In the genomic region with DNA sequence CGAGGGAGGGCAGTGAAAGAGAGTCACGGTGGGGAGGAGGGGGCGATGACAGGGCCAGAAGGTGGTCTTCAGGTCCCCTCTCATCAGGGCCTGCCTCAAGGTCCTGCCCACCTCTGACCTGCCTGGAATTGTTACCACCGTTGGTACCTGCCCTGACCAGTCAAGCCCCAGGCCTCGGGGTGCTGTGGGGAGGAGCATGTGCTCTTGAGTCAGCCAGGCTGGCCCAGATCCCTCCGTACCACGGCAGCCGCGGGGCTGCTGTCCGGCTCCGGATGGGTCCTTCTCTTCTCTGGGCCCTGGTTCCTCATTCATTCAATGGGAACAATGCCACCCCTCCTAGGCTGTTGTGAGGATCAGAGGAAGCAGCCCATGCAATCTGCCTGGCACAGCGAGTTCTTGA, we compare ENCODE assay signal across 22 cellular contexts. TPM values are rescaled to one million over a fixed set of nuclear protein-coding genes. Genes with fewer than 3 reads are reported as not detected.
DNase-seq lines count a peak whose midpoint lies in the region; ATAC-seq and TF ChIP-seq lines count a peak whose summit lies in the region.
"Had no signal": no experiment of that assay in that cellular context is flagged by ENCODE, and none has a peak within 500 bp of the region (broad histone marks: within the 10 kb centered on the region; RNA-seq: fewer than 3 reads in every experiment).

No MANE protein-coding gene starts in this region.

- DNase-seq in right cardiac atrium (peak in 1 of 3 donors; percentile 33), heart right ventricle (no peak), erythroblast (lab: John Stamatoyannopoulos, UW) (no peak), neural progenitor cell (ENCODE audit: low spot score) (no peak), GM20000 (ENCODE audit: low spot score) (no peak), CD1c-positive myeloid dendritic cell (ENCODE audit: extremely low spot score) (no peak)
- DNase-seq: activated CD4-positive, alpha-beta T cell treated with anti-CD3 and anti-CD28 coated beads for 1 hour; GF-D8; HFFc6; NCI-H1930; NCI-H446 treated with DMSO at 0.1 percent for 48 hours; stimulated activated naive CD4-positive, alpha-beta T cell; T-helper 9 cell; trophoblast cell had no signal

- H3K79me2 ChIP-seq in neural progenitor cell (ENCODE audit: low read depth), result no peaks in the 10 kb centered on the region

- H3K9ac ChIP-seq in neural progenitor cell, result no peak overlapping the region

- no peak overlapping the region for H3K4me3 Mint-ChIP-seq in neural progenitor cell
- H3K4me3 Mint-ChIP-seq: CD14-positive monocyte, HFFc6 had no signal

- 71% methylated on average over 12 of the region's 12 CpGs for WGBS in right cardiac atrium
- 77 to 81% methylated on average over 12 of the region's 12 CpGs for WGBS in heart right ventricle, 2 donors

- H3K4me1 Mint-ChIP-seq in neural progenitor cell, result peaks cover 11% of the 10 kb centered on the region
- H3K4me1 Mint-ChIP-seq: CD14-positive monocyte had no signal

- no peak overlapping the region for H3K4me3 ChIP-seq in right cardiac atrium (ENCODE audit: low read length)
- H3K4me3 ChIP-seq in heart right ventricle, result no peak overlapping the region
- H3K4me3 ChIP-seq in neural progenitor cell, result no peak overlapping the region
- H3K4me3 ChIP-seq: A549, cardiac muscle cell, esophagus muscularis mucosa, right atrium auricular region had no signal

- H3K9me3 Mint-ChIP-seq in neural progenitor cell, result no peaks in the 10 kb centered on the region
- H3K9me3 Mint-ChIP-seq: CD14-positive monocyte, HFFc6 had no signal

- peak; percentile 10 to 12 for ATAC-seq in right cardiac atrium
- no peak for ATAC-seq in heart right ventricle
- ATAC-seq in HG03460 (IDR thresholded peaks at IDR 0.05; ENCODE audit: unreplicated experiment), result no peak
- no peak for ATAC-seq in GM21447 (IDR thresholded peaks at IDR 0.05; ENCODE audit: unreplicated experiment)
- ATAC-seq: A549 had no signal

- peaks cover 4% of the 10 kb centered on the region for H3F3A ChIP-seq in neural progenitor cell (ENCODE audit: low read depth)

- peaks cover 3% of the 10 kb centered on the region for H3K36me3 Mint-ChIP-seq in neural progenitor cell
- H3K36me3 Mint-ChIP-seq: CD14-positive monocyte had no signal

- TF ChIP-seq CTCF in heart right ventricle (IDR thresholded peaks at IDR 0.05), result no peak
- no peak for TF ChIP-seq CTCF in neural progenitor cell (IDR thresholded peaks at IDR 0.05)
- TF ChIP-seq CTCF in GM20000 (IDR thresholded peaks at IDR 0.05; ENCODE audit: extremely low read depth, missing control alignments), result no peak

- H3K36me3 ChIP-seq in heart right ventricle, result no peaks in the 10 kb centered on the region
- H3K36me3 ChIP-seq in neural progenitor cell, result no peaks in the 10 kb centered on the region
- H3K36me3 ChIP-seq: cardiac muscle cell, esophagus muscularis mucosa, right atrium auricular region had no signal

- H3K27me3 Mint-ChIP-seq in neural progenitor cell (ENCODE audit: insufficient read depth, low read depth), result peaks cover 14% of the 10 kb centered on the region

- intact Hi-C loops in right cardiac atrium (cut with DNase I), result no loop called here
- intact Hi-C loops in heart right ventricle (cut with DNase I), result no loop called here

- no peaks in the 10 kb centered on the region for H3K9me3 ChIP-seq in right cardiac atrium (ENCODE audit: control insufficient read depth, low read length)
- no peaks in the 10 kb centered on the region for H3K9me3 ChIP-seq in heart right ventricle
- H3K9me3 ChIP-seq in neural progenitor cell (ENCODE audit: low read depth), result no peaks in the 10 kb centered on the region
- H3K9me3 ChIP-seq: A549, esophagus muscularis mucosa, right atrium auricular region had no signal

- H2AFZ ChIP-seq in neural progenitor cell (replicated peaks), result no peak overlapping the region

- H4K20me1 ChIP-seq in neural progenitor cell (ENCODE audit: low read depth), result peaks cover 3% of the 10 kb centered on the region

- H3K27me3 ChIP-seq in right cardiac atrium (ENCODE audit: control insufficient read depth, insufficient read depth) (no peaks in the 10 kb centered on the region), heart right ventricle (no peaks in the 10 kb centered on the region), neural progenitor cell (no peaks in the 10 kb centered on the region)
- H3K27me3 ChIP-seq: cardiac muscle cell, right atrium auricular region had no signal

- H3K27ac ChIP-seq in right cardiac atrium (ENCODE audit: low read length) (no peak overlapping the region), heart right ventricle (no peak overlapping the region), neural progenitor cell (no peak overlapping the region)
- H3K27ac ChIP-seq: A549, cardiac muscle cell, esophagus muscularis mucosa, HL-60, right atrium auricular region had no signal

- TF ChIP-seq POLR2A in erythroblast (IDR thresholded peaks at IDR 0.05; ENCODE audit: low read length), result peak; percentile 21

- H3K4me1 ChIP-seq in right cardiac atrium (ENCODE audit: control insufficient read depth, insufficient read depth, low read length) (no peaks in the 10 kb centered on the region), heart right ventricle (no peaks in the 10 kb centered on the region), neural progenitor cell (peaks cover 8% of the 10 kb centered on the region)
- H3K4me1 ChIP-seq: A549, esophagus muscularis mucosa, right atrium auricular region had no signal

- peak overlapping the region; percentile 74 for H3K27ac Mint-ChIP-seq in neural progenitor cell
- H3K27ac Mint-ChIP-seq: HFFc6 had no signal

- no peak overlapping the region for H3K4me2 ChIP-seq in neural progenitor cell
- H3K4me2 ChIP-seq: A549 had no signal

RNA-seq across cellular contexts. Expression of a gene that starts 22.0 kb away (rescaled TPM):
- total RNA-seq in right cardiac atrium (1 to 10 TPM; 1.3 to 1.7 (median 1.4) TPM), heart right ventricle (1 to 10 TPM in 7 of 10 donors, under 1 TPM in 3; 0.71 to 7.6 (median 1.6) TPM), neural progenitor cell (ENCODE audit: low replicate concordance) (9.6 and 30.1 TPM in 2 replicates)
- polyA plus RNA-seq in right cardiac atrium (2.5 TPM), heart right ventricle (1 to 10 TPM; 2.6 to 3.9 TPM)

Comparison
In these comparisons a context has a peak if more than half of its experiments do, and no peak if none do; other contexts are left out.
1. ATAC-seq: peak in right cardiac atrium (2 of 2); none in heart right ventricle (0 of 8), HG03460 (single experiment) and GM21447 (single experiment).